In genomic region chr10:115771755-115772154, GRCh38 we compare ENCODE assay signal across 20 cellular contexts.
"Had no signal": no experiment of that assay in that cellular context is flagged by ENCODE, and none has a peak within 500 bp of the region (broad histone marks: within the 10 kb centered on the region; RNA-seq: fewer than 3 reads in every experiment).

No MANE protein-coding gene starts in this region.

- H3K27ac ChIP-seq: colonic mucosa, esophagus squamous epithelium, gastroesophageal sphincter, left ventricle myocardium inferior, ovary, right atrium auricular region, sigmoid colon, thyroid gland, uterus had no signal

- H3K9me3 ChIP-seq: colonic mucosa, esophagus squamous epithelium, gastroesophageal sphincter, left ventricle myocardium inferior, mucosa of descending colon, ovary, right atrium auricular region, sigmoid colon, thyroid gland, uterus had no signal

- H3K4me1 ChIP-seq: colonic mucosa, esophagus squamous epithelium, gastroesophageal sphincter, left ventricle myocardium inferior, right atrium auricular region, sigmoid colon, thyroid gland, uterus had no signal

- DNase-seq: colonic mucosa; dermis blood vessel endothelial cell; esophagus squamous epithelium; glutamatergic neuron; immature natural killer cell; kidney; left cardiac atrium; left ventricle myocardium inferior; mucosa of descending colon; naive thymus-derived CD8-positive, alpha-beta T cell; ovary; sigmoid colon; stimulated activated CD4-positive, alpha-beta T cell treated with anti-CD3 and anti-CD28 coated beads, Interleukin-2, amount 100 ng/mL, for 48 hours; stimulated activated naive CD4-positive, alpha-beta T cell treated with Interleukin-2 at 50 U/mL for 16 hours; thyroid gland; uterus had no signal

- H3K4me2 ChIP-seq: smooth muscle cell had no signal

- H3K36me3 ChIP-seq: colonic mucosa, esophagus squamous epithelium, gastroesophageal sphincter, left ventricle myocardium inferior, ovary, right atrium auricular region, sigmoid colon, thyroid gland, uterus had no signal

- H3K4me3 ChIP-seq: colonic mucosa, esophagus squamous epithelium, gastroesophageal sphincter, left ventricle myocardium inferior, lung, mucosa of descending colon, ovary, right atrium auricular region, sigmoid colon, smooth muscle cell, thyroid gland, uterus had no signal

- H3K27me3 ChIP-seq: colonic mucosa, esophagus squamous epithelium, gastroesophageal sphincter, ovary, right atrium auricular region, sigmoid colon, thyroid gland, uterus had no signal
